Comparison of ENCODE assay signal across 10 cellular contexts in the genomic region with DNA sequence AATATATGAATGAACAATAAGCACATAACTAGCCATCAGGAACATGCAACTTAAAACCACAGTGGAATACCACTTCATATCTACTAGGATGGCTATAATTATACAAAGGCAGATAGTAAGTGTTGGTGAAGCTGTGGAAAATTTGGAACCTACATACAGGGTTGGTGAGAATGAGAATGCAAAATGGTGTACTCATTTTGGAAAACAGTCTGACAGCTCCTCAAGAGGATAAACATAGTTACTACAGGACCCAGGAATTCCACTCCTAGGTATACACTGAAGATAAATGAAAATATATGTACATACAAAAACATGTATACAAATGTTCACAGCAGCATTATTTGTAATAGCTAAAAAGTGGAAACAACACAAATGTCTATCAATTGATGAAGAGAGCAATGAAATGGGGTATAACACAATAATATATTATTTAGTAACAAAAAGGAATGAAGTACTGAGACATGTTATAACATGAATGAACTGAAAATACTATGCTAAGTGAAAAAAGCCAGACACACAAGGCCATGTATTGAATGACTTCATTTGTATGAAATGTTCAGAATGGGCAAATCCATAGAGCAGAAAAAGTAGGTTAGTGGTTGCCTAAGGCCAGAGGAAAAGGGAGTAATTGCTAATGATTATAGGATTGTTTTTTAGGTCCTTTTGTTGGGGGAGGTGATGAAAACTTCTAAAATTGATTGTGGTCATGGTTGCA. TPM values are rescaled to one million over a fixed set of nuclear protein-coding genes. Genes with fewer than 3 reads are reported as not detected.
A peak's percentile ranks its signal among the peaks of the same experiment; 100 is the strongest.
DNase-seq lines count a peak whose midpoint lies in the region; TF ChIP-seq lines count a peak whose summit lies in the region.
"Had no signal": no experiment of that assay in that cellular context is flagged by ENCODE, and none has a peak within 500 bp of the region (broad histone marks: within the 10 kb centered on the region; RNA-seq: fewer than 3 reads in every experiment).

No MANE protein-coding gene starts in this region.

- peaks cover 3% of the 10 kb centered on the region for H3K36me3 Mint-ChIP-seq in activated CD4-positive, alpha-beta T cell treated with anti-CD3 and anti-CD28 coated beads, Interleukin-2, amount 10 ng/mL, durations not matched to agents 7 days and 5 days (ENCODE audit: low read depth)

- H3K27ac ChIP-seq in dorsolateral prefrontal cortex (peak overlapping the region in 16 of 59 donors; percentile 0 to 56 (median 24)), osteoblast (ENCODE audit: low read depth, low read length) (no peak overlapping the region)

- no peak overlapping the region for H3K27ac Mint-ChIP-seq in activated CD4-positive, alpha-beta T cell treated with anti-CD3 and anti-CD28 coated beads, Interleukin-2, amount 10 ng/mL, durations not matched to agents 7 days and 5 days
- H3K27ac Mint-ChIP-seq: activated naive CD4-positive, alpha-beta T cell treated with anti-CD3 and anti-CD28 coated beads, Interleukin-2, amount 50 U/mL, for 24 hours had no signal

- H3K4me3 ChIP-seq in NB4 (ENCODE audit: low read depth, low read length) (no peak overlapping the region), dorsolateral prefrontal cortex (no peak overlapping the region), osteoblast (ENCODE audit: insufficient read depth, low read length) (no peak overlapping the region)

- H3K4me1 Mint-ChIP-seq in activated CD4-positive, alpha-beta T cell treated with anti-CD3 and anti-CD28 coated beads, Interleukin-2, amount 10 ng/mL, durations not matched to agents 7 days and 5 days = no peaks in the 10 kb centered on the region
- H3K4me1 Mint-ChIP-seq: activated naive CD4-positive, alpha-beta T cell treated with anti-CD3 and anti-CD28 coated beads, Interleukin-2, amount 50 U/mL, for 24 hours had no signal

- H3K9me3 Mint-ChIP-seq in activated CD4-positive, alpha-beta T cell treated with anti-CD3 and anti-CD28 coated beads, Interleukin-2, amount 10 ng/mL, durations not matched to agents 7 days and 5 days = no peaks in the 10 kb centered on the region
- H3K9me3 Mint-ChIP-seq: activated naive CD4-positive, alpha-beta T cell treated with anti-CD3 and anti-CD28 coated beads, Interleukin-2, amount 50 U/mL, for 24 hours had no signal

- peak; percentile 38 for DNase-seq in NCI-H82 (lab: John Stamatoyannopoulos, UW)
- no peak for DNase-seq in NCI-H82 treated with DMSO at 0.1 percent for 48 hours (lab: John Stamatoyannopoulos, UW; ENCODE audit: unreplicated experiment)
- DNase-seq in NB4 (ENCODE audit: low read depth) = peak; percentile 19
- DNase-seq in dorsolateral prefrontal cortex = no peak
- no peak for DNase-seq in osteoblast (ENCODE audit: insufficient read length, low spot score, missing footprints)
- no peak for DNase-seq in activated CD4-positive, alpha-beta T cell treated with anti-CD3 and anti-CD28 coated beads, Interleukin-2, amount 10 ng/mL, durations not matched to agents 7 days and 5 days
- DNase-seq in NCI-H1048 (lab: John Stamatoyannopoulos, UW) = no peak
- DNase-seq in central memory CD4-positive, alpha-beta T cell = no peak
- DNase-seq: NCI-H446 had no signal

- no peaks in the 10 kb centered on the region for H3K36me3 ChIP-seq in osteoblast (ENCODE audit: insufficient read depth, low read length)

- no peaks in the 10 kb centered on the region for H3K27me3 Mint-ChIP-seq in activated CD4-positive, alpha-beta T cell treated with anti-CD3 and anti-CD28 coated beads, Interleukin-2, amount 10 ng/mL, durations not matched to agents 7 days and 5 days
- H3K27me3 Mint-ChIP-seq: activated naive CD4-positive, alpha-beta T cell treated with anti-CD3 and anti-CD28 coated beads, Interleukin-2, amount 50 U/mL, for 24 hours had no signal

- no peaks in the 10 kb centered on the region for H4K20me1 ChIP-seq in osteoblast (ENCODE audit: insufficient read depth, low read length)

- H3K9me3 ChIP-seq in osteoblast (ENCODE audit: low read depth, low read length) = no peaks in the 10 kb centered on the region

- peaks cover 8% of the 10 kb centered on the region for H3K4me1 ChIP-seq in osteoblast (ENCODE audit: insufficient read depth, low read length)

- H3K27me3 ChIP-seq in dorsolateral prefrontal cortex (no peaks in the 10 kb centered on the region), osteoblast (ENCODE audit: insufficient read depth, low read length) (no peaks in the 10 kb centered on the region)

- TF ChIP-seq POLR2A in NB4 (IDR thresholded peaks at IDR 0.05; ENCODE audit: extremely low read depth, insufficient read length) = no peak

- no peak overlapping the region for H3K4me3 Mint-ChIP-seq in activated CD4-positive, alpha-beta T cell treated with anti-CD3 and anti-CD28 coated beads, Interleukin-2, amount 10 ng/mL, durations not matched to agents 7 days and 5 days
- H3K4me3 Mint-ChIP-seq: activated naive CD4-positive, alpha-beta T cell treated with anti-CD3 and anti-CD28 coated beads, Interleukin-2, amount 50 U/mL, for 24 hours had no signal

- H3K79me2 ChIP-seq in osteoblast (ENCODE audit: insufficient read depth, low read length) = no peaks in the 10 kb centered on the region

- intact Hi-C loops in dorsolateral prefrontal cortex (cut with DNase I) = no loop called here

- H2AFZ ChIP-seq in osteoblast (ENCODE audit: low read length) = no peak overlapping the region

- POLR2A ChIA-PET in activated CD4-positive, alpha-beta T cell treated with anti-CD3 and anti-CD28 coated beads, Interleukin-2, amount 10 ng/mL, durations not matched to agents 7 days and 5 days (lab: Charles Lee) = interaction anchor here (0.6 kb wide), 1 partner anchor 244 kb away, joined by 3 read pairs; no protein-coding TSS in a partner anchor

- CTCF ChIA-PET in activated CD4-positive, alpha-beta T cell treated with anti-CD3 and anti-CD28 coated beads, Interleukin-2, amount 10 ng/mL, durations not matched to agents 7 days and 5 days (lab: Charles Lee) = interaction anchor here (1.2 to 1.6 kb wide), 2 partner anchors 9 to 17 kb away, joined by 3 to 7 read pairs; no protein-coding TSS in a partner anchor

- TF ChIP-seq CTCF in NB4 (IDR thresholded peaks at IDR 0.05; ENCODE audit: low read depth, low read length) (no peak), dorsolateral prefrontal cortex (IDR thresholded peaks at IDR 0.05 in 54 of 56, conservative IDR thresholded peaks at IDR 0.05 in 2 of 56; ENCODE audit: low read depth in 1 of 56, partially characterized antibody in 56 of 56) (peak in 48 of 56 donors; percentile 5 to 56 (median 38)), osteoblast (IDR thresholded peaks at IDR 0.05; ENCODE audit: extremely low read depth, low read depth, low read length) (peak; percentile 28)

- H3K4me2 ChIP-seq in osteoblast (ENCODE audit: insufficient read depth, low read length) = no peak overlapping the region

RNA-seq across cellular contexts. Expression of a gene that starts 31.2 kb away (rescaled TPM):
- total RNA-seq in dorsolateral prefrontal cortex (100 to 1,000 TPM in 7 of 120 experiments, 10 to 100 TPM in 113; 45.9 to 132 (median 71.9) TPM), osteoblast (52.2 and 59.7 TPM in 2 replicates)
- 100 to 1,000 TPM; 103 to 105 TPM for total RNA-seq in activated CD4-positive, alpha-beta T cell treated with anti-CD3 and anti-CD28 coated beads, Interleukin-2, amount 10 ng/mL, durations not matched to agents 7 days and 5 days

Comparison
In these comparisons a context has a peak if more than half of its experiments do, and no peak if none do; other contexts are left out.
1. DNase-seq: peak in NCI-H82 (single experiment) and NB4 (single experiment); none in NCI-H82 treated with DMSO at 0.1 percent for 48 hours (single experiment), dorsolateral prefrontal cortex (0 of 10), osteoblast (single experiment), activated CD4-positive, alpha-beta T cell treated with anti-CD3 and anti-CD28 coated beads, Interleukin-2, amount 10 ng/mL, durations not matched to agents 7 days and 5 days (single experiment), NCI-H1048 (single experiment) and central memory CD4-positive, alpha-beta T cell (single experiment).